ENCODE assay signal across 11 cellular contexts in the genomic region with DNA sequence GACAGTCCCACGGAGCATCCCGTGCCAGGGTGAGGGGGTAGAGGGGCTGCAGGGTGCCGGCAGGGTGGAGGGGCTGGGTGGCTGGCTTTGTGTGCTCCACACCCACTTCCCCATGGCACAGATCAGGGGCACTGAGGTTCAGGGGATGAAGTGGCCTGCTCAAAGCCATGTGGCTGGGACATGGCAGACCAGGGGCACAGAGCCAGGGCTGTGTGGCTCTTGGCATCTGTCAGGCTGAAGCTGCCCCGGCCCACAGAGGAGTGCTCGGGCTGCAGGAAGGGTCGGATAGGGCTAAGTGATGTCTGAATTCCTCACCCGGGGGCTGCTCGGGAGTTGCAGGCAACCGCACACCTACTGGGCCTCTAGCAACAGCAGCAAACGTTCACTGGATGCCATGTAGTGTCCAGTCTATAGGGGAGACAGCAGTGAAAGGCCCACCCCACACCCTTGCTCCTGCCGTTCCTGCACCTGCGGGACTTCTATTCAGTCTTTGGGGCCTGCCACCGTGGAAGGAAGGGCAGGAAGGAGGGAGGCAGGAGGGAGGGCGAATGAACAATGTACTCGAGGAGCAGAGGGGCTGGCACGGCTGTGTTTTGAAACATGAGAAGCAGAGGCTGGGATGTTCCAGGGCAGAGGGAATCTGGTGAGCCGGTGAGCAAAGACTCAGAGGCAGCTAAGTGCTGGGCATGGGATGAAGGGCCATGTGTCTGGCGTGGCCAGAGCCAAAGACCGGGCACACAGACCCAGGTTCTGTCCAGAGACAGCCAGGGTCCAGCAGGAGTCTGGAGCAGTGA. TPM values are rescaled to one million over a fixed set of nuclear protein-coding genes. Genes with fewer than 3 reads are reported as not detected.
DNase-seq lines count a peak whose midpoint lies in the region; ATAC-seq and TF ChIP-seq lines count a peak whose summit lies in the region.
"Had no signal": no experiment of that assay in that cellular context is flagged by ENCODE, and none has a peak within 500 bp of the region (broad histone marks: within the 10 kb centered on the region; RNA-seq: fewer than 3 reads in every experiment).

No MANE protein-coding gene starts in this region.

- peak overlapping the region; percentile 78 for H3K9ac ChIP-seq in Loucy (ENCODE audit: low read depth, low read length, poor library complexity, severe bottlenecking)

- H3F3A ChIP-seq in Loucy (ENCODE audit: low read depth), result no peaks in the 10 kb centered on the region

- no peaks in the 10 kb centered on the region for H4K20me1 ChIP-seq in Loucy (ENCODE audit: insufficient read depth, low read length, poor library complexity, severe bottlenecking)

- peak; percentile 73 for ATAC-seq in left lobe of liver
- no peak for ATAC-seq in GM19452 (IDR thresholded peaks at IDR 0.05; ENCODE audit: unreplicated experiment)
- ATAC-seq in HG03175 (IDR thresholded peaks at IDR 0.05; ENCODE audit: unreplicated experiment), result no peak

- no peaks in the 10 kb centered on the region for H3K79me2 ChIP-seq in Loucy (ENCODE audit: insufficient read depth, low read length)

- H3K4me3 ChIP-seq in AG10803 (ENCODE audit: low read length), result no peak overlapping the region
- no peak overlapping the region for H3K4me3 ChIP-seq in Loucy (ENCODE audit: low read length, poor library complexity, severe bottlenecking)

- H3K4me1 ChIP-seq in Loucy (ENCODE audit: insufficient read depth, low read length, poor library complexity, severe bottlenecking), result peaks cover 63% of the 10 kb centered on the region

- DNase-seq in AG10803 (ENCODE audit: low read depth), result peak; percentile 17
- peak; percentile 30 for DNase-seq in cerebellar cortex (ENCODE audit: low spot score)
- DNase-seq in left lobe of liver (ENCODE audit: low spot score), result no peak
- DNase-seq in activated CD4-positive, alpha-beta T cell treated with anti-CD3 and anti-CD28 coated beads for 48 hours, result no peak
- DNase-seq in pons (ENCODE audit: low spot score), result no peak
- DNase-seq: CD4-positive, CD25-positive, alpha-beta regulatory T cell; glutamatergic neuron; nucleus accumbens had no signal

- H3K36me3 ChIP-seq in Loucy (ENCODE audit: insufficient read depth, low read length), result no peaks in the 10 kb centered on the region

- H3K9me3 ChIP-seq in Loucy (ENCODE audit: insufficient read depth, low read depth, low read length), result no peaks in the 10 kb centered on the region

- H2AFZ ChIP-seq in Loucy (ENCODE audit: low read length), result no peak overlapping the region

- H3K27me3 ChIP-seq in Loucy (ENCODE audit: insufficient read depth, low read length, poor library complexity, severe bottlenecking), result no peaks in the 10 kb centered on the region

- no peaks in the 10 kb centered on the region for H3K9me2 ChIP-seq in Loucy (replicated peaks; ENCODE audit: low read depth, low read length)

- H3K4me2 ChIP-seq in Loucy (ENCODE audit: low read depth, low read length, poor library complexity, severe bottlenecking), result peak overlapping the region; percentile 71

- TF ChIP-seq CTCF in AG10803 (conservative IDR thresholded peaks at IDR 0.05; ENCODE audit: low read length) (no peak), Loucy (conservative IDR thresholded peaks at IDR 0.05; ENCODE audit: low read length) (no peak)

RNA-seq across cellular contexts. Expression of gene SLC5A10, which starts 15.1 kb away (rescaled TPM):
- total RNA-seq in left lobe of liver, result not detected
- total RNA-seq: CD4-positive, CD25-positive, alpha-beta regulatory T cell had no signal

RNA-seq across cellular contexts. Expression of gene FAM83G, which starts 37.5 kb away (rescaled TPM):
- 11.7 TPM for total RNA-seq in left lobe of liver

Comparison
In these comparisons a context has a peak if more than half of its experiments do, and no peak if none do; other contexts are left out.
1. DNase-seq: peak in AG10803 (single experiment) and cerebellar cortex (single experiment); none in left lobe of liver (single experiment), activated CD4-positive, alpha-beta T cell treated with anti-CD3 and anti-CD28 coated beads for 48 hours (single experiment) and pons (single experiment).